ENCODE assay signal across 8 cellular contexts in genomic region chr7:38353431-38353851, GRCh38.
DNase-seq lines count a peak whose midpoint lies in the region; ATAC-seq and TF ChIP-seq lines count a peak whose summit lies in the region.
"Not testable (repeated sequence)": the region's sequence is repeated elsewhere in the genome, so short reads cannot be mapped to it uniquely, and the experiment has no call there.

No MANE protein-coding gene starts in this region.

- DNase-seq in Kasumi-1 (lab: John Stamatoyannopoulos, UW) = peak; percentile 24 to 28
- peak; percentile 59 for DNase-seq in activated CD4-positive, alpha-beta T cell treated with anti-CD3 and anti-CD28 coated beads for 36 hours
- not testable (repeated sequence) for DNase-seq in activated T-helper 1 cell treated with anti-CD3 and anti-CD28 coated beads, Interleukin-12 subunit alpha, Interleukin-12 subunit beta, Interleukin-2, Interleukin-4 antibody, amounts not matched to agents 30 ng/mL and 10 ng/mL and 1 ng/mL, durations not matched to agents 14 hours and 24 hours and 36 hours (ENCODE audit: low spot score); effector memory CD4-positive, alpha-beta T cell

- not testable (repeated sequence) for H3K9me3 Mint-ChIP-seq in activated CD4-positive, alpha-beta T cell treated with anti-CD3 and anti-CD28 coated beads for 36 hours (ENCODE audit: low read depth); activated T-helper 1 cell treated with anti-CD3 and anti-CD28 coated beads, Interleukin-12 subunit alpha, Interleukin-12 subunit beta, Interleukin-2, Interleukin-4 antibody, amounts not matched to agents 30 ng/mL and 10 ng/mL and 1 ng/mL, durations not matched to agents 14 hours and 24 hours and 36 hours; stimulated activated naive CD8-positive, alpha-beta T cell treated with anti-CD3 and anti-CD28 coated beads, Interleukin-15, Interleukin-2, amounts not matched to agents 100 ng/mL and 50 ng/mL, for 24 hours

- 0 out of 2 replicates have a peak overlapping the region, but pooled peaks have one; percentile 24 for H3K4me2 ChIP-seq in DOHH2 (ENCODE audit: low read length)

- H3K36me3 ChIP-seq in DOHH2 (ENCODE audit: control insufficient read depth, low read length); effector memory CD4-positive, alpha-beta T cell (ENCODE audit: control insufficient read depth, insufficient read depth, low read length): not testable (repeated sequence)

- not testable (repeated sequence) for H3K9me3 ChIP-seq in DOHH2 (ENCODE audit: control insufficient read depth, insufficient read depth, low read length); effector memory CD4-positive, alpha-beta T cell (ENCODE audit: control insufficient read depth, low read length)

- peaks cover 36% of the 10 kb centered on the region for H3K4me1 ChIP-seq in DOHH2 (ENCODE audit: control insufficient read depth, low read length)
- not testable (repeated sequence) for H3K4me1 ChIP-seq in effector memory CD4-positive, alpha-beta T cell (ENCODE audit: control insufficient read depth, insufficient read depth, low read length, poor library complexity, severe bottlenecking)

- ATAC-seq in GM21367 (IDR thresholded peaks at IDR 0.05; ENCODE audit: unreplicated experiment) = peak; percentile 31
- peak; percentile 40 for ATAC-seq in HG03108 (IDR thresholded peaks at IDR 0.05; ENCODE audit: unreplicated experiment)
- ATAC-seq in activated CD4-positive, alpha-beta T cell treated with anti-CD3 and anti-CD28 coated beads for 36 hours = peak; percentile 43

- H3K27ac ChIP-seq in DOHH2 (ENCODE audit: low read depth, low read length) = not testable (repeated sequence)
- peak overlapping the region; percentile 42 for H3K27ac ChIP-seq in effector memory CD4-positive, alpha-beta T cell (ENCODE audit: insufficient read depth, low read length, poor library complexity, severe bottlenecking)

- not testable (repeated sequence) for TF ChIP-seq CTCF in DOHH2 (IDR thresholded peaks at IDR 0.05; ENCODE audit: low read depth, low read length, poor library complexity, severe bottlenecking)

- not testable (repeated sequence) for H3K27me3 Mint-ChIP-seq in activated CD4-positive, alpha-beta T cell treated with anti-CD3 and anti-CD28 coated beads for 36 hours; activated T-helper 1 cell treated with anti-CD3 and anti-CD28 coated beads, Interleukin-12 subunit alpha, Interleukin-12 subunit beta, Interleukin-2, Interleukin-4 antibody, amounts not matched to agents 30 ng/mL and 10 ng/mL and 1 ng/mL, durations not matched to agents 14 hours and 24 hours and 36 hours (ENCODE audit: insufficient read depth); stimulated activated naive CD8-positive, alpha-beta T cell treated with anti-CD3 and anti-CD28 coated beads, Interleukin-15, Interleukin-2, amounts not matched to agents 100 ng/mL and 50 ng/mL, for 24 hours

- peak overlapping the region; percentile 60 for H3K4me3 Mint-ChIP-seq in activated CD4-positive, alpha-beta T cell treated with anti-CD3 and anti-CD28 coated beads for 36 hours
- peak overlapping the region; percentile 66 for H3K4me3 Mint-ChIP-seq in activated T-helper 1 cell treated with anti-CD3 and anti-CD28 coated beads, Interleukin-12 subunit alpha, Interleukin-12 subunit beta, Interleukin-2, Interleukin-4 antibody, amounts not matched to agents 30 ng/mL and 10 ng/mL and 1 ng/mL, durations not matched to agents 14 hours and 24 hours and 36 hours
- H3K4me3 Mint-ChIP-seq in stimulated activated naive CD8-positive, alpha-beta T cell treated with anti-CD3 and anti-CD28 coated beads, Interleukin-15, Interleukin-2, amounts not matched to agents 100 ng/mL and 50 ng/mL, for 24 hours = peak overlapping the region; percentile 71

- not testable (repeated sequence) for H3K4me3 ChIP-seq in DOHH2 (ENCODE audit: low read length); effector memory CD4-positive, alpha-beta T cell (ENCODE audit: insufficient read depth, low read depth, low read length, poor library complexity, severe bottlenecking)

- H3K36me3 Mint-ChIP-seq in activated CD4-positive, alpha-beta T cell treated with anti-CD3 and anti-CD28 coated beads for 36 hours (ENCODE audit: low read depth); activated T-helper 1 cell treated with anti-CD3 and anti-CD28 coated beads, Interleukin-12 subunit alpha, Interleukin-12 subunit beta, Interleukin-2, Interleukin-4 antibody, amounts not matched to agents 30 ng/mL and 10 ng/mL and 1 ng/mL, durations not matched to agents 14 hours and 24 hours and 36 hours (ENCODE audit: low read depth): not testable (repeated sequence)
- H3K36me3 Mint-ChIP-seq in stimulated activated naive CD8-positive, alpha-beta T cell treated with anti-CD3 and anti-CD28 coated beads, Interleukin-15, Interleukin-2, amounts not matched to agents 100 ng/mL and 50 ng/mL, for 24 hours (ENCODE audit: low read depth) = peaks cover 12% of the 10 kb centered on the region

- H3K4me1 Mint-ChIP-seq in activated CD4-positive, alpha-beta T cell treated with anti-CD3 and anti-CD28 coated beads for 36 hours = peaks cover 25% of the 10 kb centered on the region
- H3K4me1 Mint-ChIP-seq in activated T-helper 1 cell treated with anti-CD3 and anti-CD28 coated beads, Interleukin-12 subunit alpha, Interleukin-12 subunit beta, Interleukin-2, Interleukin-4 antibody, amounts not matched to agents 30 ng/mL and 10 ng/mL and 1 ng/mL, durations not matched to agents 14 hours and 24 hours and 36 hours (ENCODE audit: low read depth) = peaks cover 13% of the 10 kb centered on the region
- H3K4me1 Mint-ChIP-seq in stimulated activated naive CD8-positive, alpha-beta T cell treated with anti-CD3 and anti-CD28 coated beads, Interleukin-15, Interleukin-2, amounts not matched to agents 100 ng/mL and 50 ng/mL, for 24 hours (ENCODE audit: low read depth) = peaks cover 68% of the 10 kb centered on the region

- not testable (repeated sequence) for H3K9me2 ChIP-seq in DOHH2 (replicated peaks; ENCODE audit: control insufficient read depth, low read length)

- H4K20me1 ChIP-seq in DOHH2 (ENCODE audit: control insufficient read depth, insufficient read depth, low read depth, low read length) = not testable (repeated sequence)

- not testable (repeated sequence) for H3K79me2 ChIP-seq in DOHH2 (ENCODE audit: control insufficient read depth, low read length)

- intact Hi-C loops in activated CD4-positive, alpha-beta T cell treated with anti-CD3 and anti-CD28 coated beads for 36 hours (cut with DNase I, micrococcal nuclease); activated T-helper 1 cell treated with anti-CD3 and anti-CD28 coated beads, Interleukin-12 subunit alpha, Interleukin-12 subunit beta, Interleukin-2, Interleukin-4 antibody, amounts not matched to agents 30 ng/mL and 10 ng/mL and 1 ng/mL, durations not matched to agents 14 hours and 24 hours and 36 hours (cut with micrococcal nuclease): not testable (repeated sequence)

- H3K27me3 ChIP-seq in DOHH2 (ENCODE audit: control insufficient read depth, low read length); effector memory CD4-positive, alpha-beta T cell (replicated peaks; ENCODE audit: control insufficient read depth, insufficient read depth, low read length, poor library complexity, severe bottlenecking): not testable (repeated sequence)

- peak overlapping the region; percentile 96 for H3K27ac Mint-ChIP-seq in activated CD4-positive, alpha-beta T cell treated with anti-CD3 and anti-CD28 coated beads for 36 hours
- peak overlapping the region; percentile 80 for H3K27ac Mint-ChIP-seq in activated T-helper 1 cell treated with anti-CD3 and anti-CD28 coated beads, Interleukin-12 subunit alpha, Interleukin-12 subunit beta, Interleukin-2, Interleukin-4 antibody, amounts not matched to agents 30 ng/mL and 10 ng/mL and 1 ng/mL, durations not matched to agents 14 hours and 24 hours and 36 hours
- H3K27ac Mint-ChIP-seq in stimulated activated naive CD8-positive, alpha-beta T cell treated with anti-CD3 and anti-CD28 coated beads, Interleukin-15, Interleukin-2, amounts not matched to agents 100 ng/mL and 50 ng/mL, for 24 hours = peak overlapping the region; percentile 87

- POLR2A ChIA-PET in activated CD4-positive, alpha-beta T cell treated with anti-CD3 and anti-CD28 coated beads for 36 hours (lab: Charles Lee) = not testable (repeated sequence)

- CTCF ChIA-PET in activated CD4-positive, alpha-beta T cell treated with anti-CD3 and anti-CD28 coated beads for 36 hours (lab: Charles Lee) = interaction anchor here (0.7 to 1.6 kb wide), 4 partner anchors 8 to 138 kb away, joined by 3 to 6 read pairs (median 4); no protein-coding TSS in a partner anchor

- H3F3A ChIP-seq in DOHH2 (ENCODE audit: control insufficient read depth, insufficient read depth) = not testable (repeated sequence)
